In the genomic region with DNA sequence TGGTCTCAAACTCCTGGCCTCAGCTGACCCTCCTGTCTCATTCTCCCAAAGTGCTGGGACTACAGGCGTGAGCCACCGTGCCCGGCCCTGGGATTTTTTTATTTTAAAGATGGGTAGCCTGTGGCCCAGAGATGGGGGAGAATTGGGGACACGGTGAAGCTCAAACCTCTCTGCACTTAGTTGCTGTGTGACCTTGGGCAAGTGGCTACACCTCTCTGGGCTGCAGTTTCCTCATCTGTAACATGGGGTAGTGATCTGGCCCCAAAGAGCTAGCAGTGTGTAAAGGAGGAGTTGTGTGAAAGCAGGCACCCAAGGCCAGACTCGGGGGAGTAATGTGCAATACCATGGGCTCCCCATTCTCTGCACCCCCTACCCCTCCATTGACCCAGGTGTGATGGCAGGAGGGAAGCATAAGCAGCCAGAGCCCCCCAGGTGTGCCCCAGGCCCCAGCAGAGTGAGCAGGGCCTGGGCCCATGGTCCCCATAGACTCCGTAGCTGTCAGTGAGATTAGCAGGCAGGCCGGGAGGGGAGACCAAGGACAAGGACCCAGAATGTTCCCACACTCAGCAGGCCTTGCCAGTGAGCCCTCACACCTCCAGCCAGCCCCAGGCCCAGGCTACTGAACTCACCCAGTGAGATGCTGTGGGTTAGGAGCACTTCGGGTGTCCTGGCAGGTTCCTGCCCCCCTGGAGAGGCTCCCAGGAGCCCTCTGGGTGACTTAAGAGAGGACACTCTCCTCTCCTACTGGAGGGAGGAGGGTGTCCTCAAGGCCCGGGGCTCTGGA, we compare ENCODE assay signal across 1 cellular context.
A peak's percentile ranks its signal among the peaks of the same experiment; 100 is the strongest.
TF ChIP-seq lines count a peak whose summit lies in the region.

No MANE protein-coding gene starts in this region.

TF ChIP-seq in GM12878, 131 proteins besides CTCF, POLR2A, EP300 and RAD21:
- no peak for TF ChIP-seq GATAD2B (conservative IDR thresholded peaks at IDR 0.05; ENCODE audit: low read depth)
- TF ChIP-seq ZNF217 (IDR thresholded peaks at IDR 0.05) = peak; percentile 72; the same call in 1 of the 2 replicates
- TF ChIP-seq KDM1A (IDR thresholded peaks at IDR 0.05; ENCODE audit: borderline replicate concordance) = no peak
- TF ChIP-seq SMARCA5 (IDR thresholded peaks at IDR 0.05) = peak; percentile 59; the same call in 1 of the 2 replicates
